Comparison of ENCODE assay signal across 34 cellular contexts in genomic region chr17:68568581-68568980, GRCh38. TPM values are rescaled to one million over a fixed set of nuclear protein-coding genes. Genes with fewer than 3 reads are reported as not detected.
"Had no signal": no experiment of that assay in that cellular context is flagged by ENCODE, and none has a peak within 500 bp of the region (broad histone marks: within the 10 kb centered on the region; RNA-seq: fewer than 3 reads in every experiment).

No MANE protein-coding gene starts in this region.

- H3K27ac Mint-ChIP-seq: activated CD4-positive, alpha-beta memory T cell treated with anti-CD3 and anti-CD28 coated beads for 36 hours; activated CD4-positive, alpha-beta T cell treated with anti-CD3 and anti-CD28 coated beads for 36 hours; activated CD4-positive, alpha-beta T cell treated with anti-CD3 and anti-CD28 coated beads, Interleukin-2, amount 10 ng/mL, durations not matched to agents 24 days and 14 days; activated CD8-positive, alpha-beta memory T cell treated with anti-CD3 and anti-CD28 coated beads, Interleukin-2, amount 10 ng/mL, durations not matched to agents 7 days and 5 days; activated CD8-positive, alpha-beta T cell treated with anti-CD3 and anti-CD28 coated beads, Interleukin-2, amount 10 ng/mL, durations not matched to agents 7 days and 5 days; activated naive CD4-positive, alpha-beta T cell treated with anti-CD3 and anti-CD28 coated beads for 36 hours; activated naive CD4-positive, alpha-beta T cell treated with anti-CD3 and anti-CD28 coated beads, Interleukin-2, amount 50 U/mL, for 24 hours; activated naive CD8-positive, alpha-beta T cell treated with anti-CD3 and anti-CD28 coated beads, Interleukin-2, amount 10 ng/mL, durations not matched to agents 7 days and 5 days; activated T-helper 1 cell treated with anti-CD3 and anti-CD28 coated beads, Interleukin-12 subunit alpha, Interleukin-12 subunit beta, Interleukin-2, Interleukin-4 antibody, amounts not matched to agents 30 ng/mL and 10 ng/mL and 1 ng/mL, durations not matched to agents 14 hours and 24 hours and 36 hours; activated T-helper 2 cell treated with anti-CD3 and anti-CD28 coated beads, Interferon-gamma antibody, Interleukin-2, Interleukin-4, amounts not matched to agents 10 μg/mL and 5 μg/mL and 100 μg/mL, durations not matched to agents 14 hours and 24 hours and 36 hours; effector memory CD8-positive, alpha-beta T cell; T-helper 17 cell; T-helper 2 cell treated with Interferon-gamma antibody and Interleukin-4, amounts not matched to agents 5 μg/mL and 100 μg/mL, for 36 hours had no signal

- DNase-seq: activated CD4-positive, alpha-beta memory T cell treated with anti-CD3 and anti-CD28 coated beads for 36 hours; activated CD4-positive, alpha-beta T cell treated with anti-CD3 and anti-CD28 coated beads for 36 hours; activated CD4-positive, alpha-beta T cell treated with anti-CD3 and anti-CD28 coated beads, Interleukin-2, amount 10 ng/mL, durations not matched to agents 24 days and 14 days; activated CD4-positive, CD25-positive, alpha-beta regulatory T cell; activated CD4-positive, CD25-positive, alpha-beta regulatory T cell treated with anti-CD3 and anti-CD28 coated beads, Interleukin-2, amount 50 U/mL, for 72 hours; activated CD8-positive, alpha-beta memory T cell treated with anti-CD3 and anti-CD28 coated beads, Interleukin-2, amount 10 ng/mL, durations not matched to agents 7 days and 5 days; activated CD8-positive, alpha-beta memory T cell treated with anti-CD3 and anti-CD28 coated beads, Interleukin-2, amount 50 U/mL, for 4 hours; activated CD8-positive, alpha-beta T cell treated with anti-CD3 and anti-CD28 coated beads, Interleukin-2, amount 10 ng/mL, durations not matched to agents 7 days and 5 days; activated effector memory CD4-positive, alpha-beta T cell treated with anti-CD3 and anti-CD28 coated beads, Interleukin-2, amount 50 U/mL, for 16 hours; activated naive CD4-positive, alpha-beta T cell treated with anti-CD3 and anti-CD28 coated beads for 36 hours; activated naive CD8-positive, alpha-beta T cell treated with anti-CD3 and anti-CD28 coated beads, Interleukin-2, amount 10 ng/mL, durations not matched to agents 7 days and 5 days; activated T-cell treated with anti-CD3 and anti-CD28 coated beads, Interleukin-2, amount 50 U/mL, for 1 hour; activated T-cell treated with anti-CD3 and anti-CD28 coated beads, Interleukin-2, amount 50 U/mL, for 48 hours; amniotic stem cell; anterior cingulate cortex; brain microvascular endothelial cell; cortex of kidney; dermis blood vessel endothelial cell; effector CD4-positive, alpha-beta T cell; effector memory CD8-positive, alpha-beta T cell; foreskin keratinocyte; head of caudate nucleus; T-helper 1 cell; T-helper 17 cell; T1000 had no signal

- H3K36me3 ChIP-seq: brain microvascular endothelial cell, gastroesophageal sphincter had no signal

- H3K27ac ChIP-seq: brain microvascular endothelial cell, foreskin keratinocyte, gastroesophageal sphincter had no signal

- H3K9me3 Mint-ChIP-seq: activated CD4-positive, alpha-beta memory T cell treated with anti-CD3 and anti-CD28 coated beads for 36 hours; activated CD4-positive, alpha-beta T cell treated with anti-CD3 and anti-CD28 coated beads, Interleukin-2, amount 10 ng/mL, durations not matched to agents 24 days and 14 days; activated naive CD4-positive, alpha-beta T cell treated with anti-CD3 and anti-CD28 coated beads for 36 hours; activated naive CD4-positive, alpha-beta T cell treated with anti-CD3 and anti-CD28 coated beads, Interleukin-2, amount 50 U/mL, for 24 hours; activated naive CD8-positive, alpha-beta T cell treated with anti-CD3 and anti-CD28 coated beads, Interleukin-2, amount 10 ng/mL, durations not matched to agents 7 days and 5 days; activated T-helper 1 cell treated with anti-CD3 and anti-CD28 coated beads, Interleukin-12 subunit alpha, Interleukin-12 subunit beta, Interleukin-2, Interleukin-4 antibody, amounts not matched to agents 30 ng/mL and 10 ng/mL and 1 ng/mL, durations not matched to agents 14 hours and 24 hours and 36 hours; activated T-helper 2 cell treated with anti-CD3 and anti-CD28 coated beads, Interferon-gamma antibody, Interleukin-2, Interleukin-4, amounts not matched to agents 10 μg/mL and 5 μg/mL and 100 μg/mL, durations not matched to agents 14 hours and 24 hours and 36 hours; central memory CD8-positive, alpha-beta T cell; effector memory CD8-positive, alpha-beta T cell; T-helper 2 cell treated with Interferon-gamma antibody and Interleukin-4, amounts not matched to agents 5 μg/mL and 100 μg/mL, for 36 hours had no signal

- H3K27me3 ChIP-seq: brain microvascular endothelial cell, foreskin keratinocyte, gastroesophageal sphincter had no signal

- H3K36me3 Mint-ChIP-seq: activated CD4-positive, alpha-beta memory T cell treated with anti-CD3 and anti-CD28 coated beads for 36 hours; activated CD8-positive, alpha-beta memory T cell treated with anti-CD3 and anti-CD28 coated beads, Interleukin-2, amount 10 ng/mL, durations not matched to agents 7 days and 5 days; activated naive CD4-positive, alpha-beta T cell treated with anti-CD3 and anti-CD28 coated beads, Interleukin-2, amount 50 U/mL, for 24 hours; activated naive CD8-positive, alpha-beta T cell treated with anti-CD3 and anti-CD28 coated beads, Interleukin-2, amount 10 ng/mL, durations not matched to agents 7 days and 5 days had no signal

- H3K27me3 Mint-ChIP-seq: activated naive CD4-positive, alpha-beta T cell treated with anti-CD3 and anti-CD28 coated beads, Interleukin-2, amount 50 U/mL, for 24 hours had no signal

- H3K4me3 Mint-ChIP-seq: activated CD4-positive, alpha-beta memory T cell treated with anti-CD3 and anti-CD28 coated beads for 36 hours; activated CD4-positive, alpha-beta T cell treated with anti-CD3 and anti-CD28 coated beads for 36 hours; activated CD4-positive, alpha-beta T cell treated with anti-CD3 and anti-CD28 coated beads, Interleukin-2, amount 10 ng/mL, durations not matched to agents 24 days and 14 days; activated CD8-positive, alpha-beta memory T cell treated with anti-CD3 and anti-CD28 coated beads, Interleukin-2, amount 10 ng/mL, durations not matched to agents 7 days and 5 days; activated CD8-positive, alpha-beta T cell treated with anti-CD3 and anti-CD28 coated beads, Interleukin-2, amount 10 ng/mL, durations not matched to agents 7 days and 5 days; activated naive CD4-positive, alpha-beta T cell treated with anti-CD3 and anti-CD28 coated beads for 36 hours; activated naive CD4-positive, alpha-beta T cell treated with anti-CD3 and anti-CD28 coated beads, Interleukin-2, amount 50 U/mL, for 24 hours; activated naive CD8-positive, alpha-beta T cell treated with anti-CD3 and anti-CD28 coated beads, Interleukin-2, amount 10 ng/mL, durations not matched to agents 7 days and 5 days; activated T-helper 1 cell treated with anti-CD3 and anti-CD28 coated beads, Interleukin-12 subunit alpha, Interleukin-12 subunit beta, Interleukin-2, Interleukin-4 antibody, amounts not matched to agents 30 ng/mL and 10 ng/mL and 1 ng/mL, durations not matched to agents 14 hours and 24 hours and 36 hours; central memory CD8-positive, alpha-beta T cell; effector memory CD8-positive, alpha-beta T cell; T-helper 17 cell; T-helper 2 cell treated with Interferon-gamma antibody and Interleukin-4, amounts not matched to agents 5 μg/mL and 100 μg/mL, for 36 hours had no signal

- H3K4me3 ChIP-seq: gastroesophageal sphincter had no signal

- ATAC-seq: activated CD4-positive, alpha-beta T cell treated with anti-CD3 and anti-CD28 coated beads for 36 hours; activated CD8-positive, alpha-beta memory T cell treated with anti-CD3 and anti-CD28 coated beads, Interleukin-2, amount 10 ng/mL, durations not matched to agents 7 days and 5 days; activated CD8-positive, alpha-beta T cell treated with anti-CD3 and anti-CD28 coated beads, Interleukin-2, amount 10 ng/mL, durations not matched to agents 7 days and 5 days; effector memory CD8-positive, alpha-beta T cell; foreskin keratinocyte; gastroesophageal sphincter; T-helper 17 cell had no signal

- H3K9me3 ChIP-seq: gastroesophageal sphincter had no signal

- H3K4me1 Mint-ChIP-seq: activated CD4-positive, alpha-beta T cell treated with anti-CD3 and anti-CD28 coated beads for 36 hours; activated CD4-positive, alpha-beta T cell treated with anti-CD3 and anti-CD28 coated beads, Interleukin-2, amount 10 ng/mL, durations not matched to agents 24 days and 14 days; activated CD8-positive, alpha-beta memory T cell treated with anti-CD3 and anti-CD28 coated beads, Interleukin-2, amount 10 ng/mL, durations not matched to agents 7 days and 5 days; activated naive CD4-positive, alpha-beta T cell treated with anti-CD3 and anti-CD28 coated beads, Interleukin-2, amount 50 U/mL, for 24 hours; activated naive CD8-positive, alpha-beta T cell treated with anti-CD3 and anti-CD28 coated beads, Interleukin-2, amount 10 ng/mL, durations not matched to agents 7 days and 5 days; central memory CD8-positive, alpha-beta T cell had no signal

RNA-seq across cellular contexts. Expression of gene FAM20A, which starts 32.6 kb away (rescaled TPM):
- total RNA-seq: activated CD4-positive, alpha-beta memory T cell treated with anti-CD3 and anti-CD28 coated beads for 36 hours; activated CD4-positive, alpha-beta T cell treated with anti-CD3 and anti-CD28 coated beads for 36 hours; activated CD4-positive, alpha-beta T cell treated with anti-CD3 and anti-CD28 coated beads, Interleukin-2, amount 10 ng/mL, durations not matched to agents 24 days and 14 days; activated CD8-positive, alpha-beta memory T cell treated with anti-CD3 and anti-CD28 coated beads for 36 hours; activated CD8-positive, alpha-beta memory T cell treated with anti-CD3 and anti-CD28 coated beads, Interleukin-2, amount 10 ng/mL, durations not matched to agents 7 days and 5 days; activated CD8-positive, alpha-beta T cell treated with anti-CD3 and anti-CD28 coated beads, Interleukin-2, amount 10 ng/mL, durations not matched to agents 7 days and 5 days; activated naive CD4-positive, alpha-beta T cell treated with anti-CD3 and anti-CD28 coated beads for 36 hours; activated naive CD8-positive, alpha-beta T cell treated with anti-CD3 and anti-CD28 coated beads, Interleukin-2, amount 10 ng/mL, durations not matched to agents 7 days and 5 days; activated T-helper 1 cell treated with anti-CD3 and anti-CD28 coated beads, Interleukin-12 subunit alpha, Interleukin-12 subunit beta, Interleukin-2, Interleukin-4 antibody, amounts not matched to agents 30 ng/mL and 10 ng/mL and 1 ng/mL, durations not matched to agents 14 hours and 24 hours and 36 hours; activated T-helper 2 cell treated with anti-CD3 and anti-CD28 coated beads, Interferon-gamma antibody, Interleukin-2, Interleukin-4, amounts not matched to agents 10 μg/mL and 5 μg/mL and 100 μg/mL, durations not matched to agents 14 hours and 24 hours and 36 hours; chondrocyte; dermis blood vessel endothelial cell; epithelial cell of proximal tubule; foreskin keratinocyte had no signal
